In genomic region chr3:87228316-87228715, GRCh38 we compare ENCODE assay signal across 8 cellular contexts. TPM values are rescaled to one million over a fixed set of nuclear protein-coding genes. Genes with fewer than 3 reads are reported as not detected.
A peak's percentile ranks its signal among the peaks of the same experiment; 100 is the strongest.
DNase-seq lines count a peak whose midpoint lies in the region; TF ChIP-seq lines count a peak whose summit lies in the region.

No MANE protein-coding gene starts in this region.

- no peaks in the 10 kb centered on the region for H3K9me3 Mint-ChIP-seq in activated T-cell treated with anti-CD3 and anti-CD28 coated beads, Interleukin-2, amount 50 U/mL, for 24 hours
- no peaks in the 10 kb centered on the region for H3K9me3 Mint-ChIP-seq in activated naive CD8-positive, alpha-beta T cell (ENCODE audit: low read depth)

- TF ChIP-seq CTCF in kidney epithelial cell (IDR thresholded peaks at IDR 0.05; ENCODE audit: insufficient read depth, low read length, poor library complexity, severe bottlenecking) (no peak), tibial artery (IDR thresholded peaks at IDR 0.05) (no peak)

- H3K4me3 ChIP-seq in kidney epithelial cell (ENCODE audit: low read depth, low read length) (peak overlapping the region; percentile 98), tibial artery (peak overlapping the region; percentile 91 to 98)

- peak overlapping the region; percentile 93 to 98 for H3K27ac ChIP-seq in tibial artery

- H3K27me3 ChIP-seq in kidney epithelial cell (ENCODE audit: control insufficient read depth, insufficient read depth, low read length) (no peaks in the 10 kb centered on the region), tibial artery (no peaks in the 10 kb centered on the region)

- no peaks in the 10 kb centered on the region for H3K9me3 ChIP-seq in tibial artery

- peak overlapping the region; percentile 99 for H3K4me3 Mint-ChIP-seq in activated T-cell treated with anti-CD3 and anti-CD28 coated beads, Interleukin-2, amount 50 U/mL, for 24 hours
- peak overlapping the region; percentile 96 for H3K4me3 Mint-ChIP-seq in activated naive CD8-positive, alpha-beta T cell

- H3K27me3 Mint-ChIP-seq in activated T-cell treated with anti-CD3 and anti-CD28 coated beads, Interleukin-2, amount 50 U/mL, for 24 hours, result peaks cover 11% of the 10 kb centered on the region
- H3K27me3 Mint-ChIP-seq in activated naive CD8-positive, alpha-beta T cell, result peaks cover 2% of the 10 kb centered on the region

- peaks cover 0 to 57% (median 7%) of the 10 kb centered on the region in 4 donors for H3K4me1 ChIP-seq in tibial artery

- intact Hi-C loops in tibial artery (cut with DNase I; ENCODE audit: low total_unique reads), result no loop called here

- no peak for DNase-seq in activated T-cell treated with anti-CD3 and anti-CD28 coated beads, Interleukin-2, amount 50 U/mL, for 24 hours
- no peak for DNase-seq in activated T-cell treated with anti-CD3 and anti-CD28 coated beads for 4 hours
- no peak for DNase-seq in kidney epithelial cell (ENCODE audit: low read depth)
- DNase-seq in tibial artery, result no peak
- no peak for DNase-seq in occipital lobe (lab: John Stamatoyannopoulos, UW)
- no peak for DNase-seq in DMS53 (lab: John Stamatoyannopoulos, UW)
- no peak for DNase-seq in GM19240 (ENCODE audit: insufficient read length, low spot score)

- H3K4me1 Mint-ChIP-seq in activated T-cell treated with anti-CD3 and anti-CD28 coated beads, Interleukin-2, amount 50 U/mL, for 24 hours (ENCODE audit: low read depth), result peaks cover 48% of the 10 kb centered on the region
- H3K4me1 Mint-ChIP-seq in activated naive CD8-positive, alpha-beta T cell (ENCODE audit: low read depth), result peaks cover 53% of the 10 kb centered on the region

- peaks cover 17% of the 10 kb centered on the region for H3K36me3 Mint-ChIP-seq in activated T-cell treated with anti-CD3 and anti-CD28 coated beads, Interleukin-2, amount 50 U/mL, for 24 hours (ENCODE audit: low read depth)
- peaks cover 10% of the 10 kb centered on the region for H3K36me3 Mint-ChIP-seq in activated naive CD8-positive, alpha-beta T cell

- peak overlapping the region; percentile 98 for H3K27ac Mint-ChIP-seq in activated T-cell treated with anti-CD3 and anti-CD28 coated beads, Interleukin-2, amount 50 U/mL, for 24 hours
- no peak overlapping the region for H3K27ac Mint-ChIP-seq in activated naive CD8-positive, alpha-beta T cell

- H3K36me3 ChIP-seq in kidney epithelial cell (ENCODE audit: control insufficient read depth, insufficient read depth, low read length), result no peaks in the 10 kb centered on the region
- no peaks in the 10 kb centered on the region for H3K36me3 ChIP-seq in tibial artery

RNA-seq across cellular contexts. Expression of gene CHMP2B, which starts 1.2 kb away (rescaled TPM):
- total RNA-seq in kidney epithelial cell, result 58.2 and 61.1 TPM in 2 replicates
- total RNA-seq in occipital lobe, result 36.7 TPM

RNA-seq across cellular contexts. Expression of gene POU1F1, which starts 48.1 kb away (rescaled TPM):
- total RNA-seq in kidney epithelial cell (not detected in 2 replicates), occipital lobe (not detected)
